In the genomic region with DNA sequence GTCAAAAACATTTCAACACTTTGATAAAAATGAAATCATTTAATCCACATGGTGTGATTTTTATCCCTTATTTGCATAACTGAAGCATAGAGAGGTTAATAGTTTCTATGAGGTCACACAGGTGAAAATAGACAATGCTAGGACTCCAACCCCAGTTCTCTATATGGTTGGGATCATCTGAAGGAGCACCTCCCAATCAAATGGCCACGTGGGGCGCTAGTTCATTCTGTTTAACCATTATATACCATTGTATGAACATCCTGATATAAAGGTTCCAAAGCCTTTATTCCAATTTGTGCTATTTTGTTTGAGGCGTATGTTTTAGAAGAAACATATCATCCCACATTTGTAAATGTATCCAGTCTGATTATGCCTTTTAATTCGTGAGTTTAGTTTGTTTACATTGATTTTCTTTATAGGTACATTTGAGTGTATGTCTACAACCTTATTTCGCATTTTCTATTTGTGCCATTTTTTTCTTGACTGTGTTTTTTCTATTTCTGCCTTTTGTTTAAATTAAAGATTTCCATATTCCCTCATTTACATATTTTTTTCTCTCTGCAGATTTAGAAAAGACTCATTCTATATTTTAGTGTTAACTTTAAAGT, we compare ENCODE assay signal across 8 cellular contexts.
DNase-seq lines count a peak whose midpoint lies in the region; ATAC-seq and TF ChIP-seq lines count a peak whose summit lies in the region.

No MANE protein-coding gene starts in this region.

- H2BK15ac ChIP-seq in neuronal stem cell (ENCODE audit: low read length): no peak overlapping the region

- DNase-seq in Karpas-422 (peak; percentile 68), foreskin keratinocyte (peak in 1 of 2 donors; percentile 5), NCI-H1436 treated with DMSO at 0.1 percent for 48 hours (lab: John Stamatoyannopoulos, UW) (no peak), tibial artery (no peak), neuronal stem cell (ENCODE audit: low spot score) (no peak)
- DNase-seq in activated CD4-positive, alpha-beta T cell treated with anti-CD3 and anti-CD28 coated beads, Interleukin-2, amount 50 U/mL, for 4 hours: no peak

- no peak overlapping the region for H3K4me2 ChIP-seq in Karpas-422 (ENCODE audit: low read depth, low read length, poor library complexity, severe bottlenecking)
- no peak overlapping the region for H3K4me2 ChIP-seq in neuronal stem cell (ENCODE audit: insufficient read depth, low read length, poor library complexity, severe bottlenecking)

- no peaks in the 10 kb centered on the region for H3K9me2 ChIP-seq in Karpas-422 (replicated peaks; ENCODE audit: insufficient read depth, low read length)

- no peaks in the 10 kb centered on the region for H3K79me1 ChIP-seq in neuronal stem cell (ENCODE audit: low read depth, low read length)

- H2AFZ ChIP-seq in Karpas-422 (ENCODE audit: low read length) (no peak overlapping the region), neuronal stem cell (ENCODE audit: low read length) (no peak overlapping the region)

- H3K9ac ChIP-seq in Karpas-422 (ENCODE audit: low read length): no peak overlapping the region
- H3K9ac ChIP-seq in neuronal stem cell (ENCODE audit: low read depth, low read length, poor library complexity): no peak overlapping the region

- H3K4me3 ChIP-seq in GM12875 (ENCODE audit: low read depth, low read length): no peak overlapping the region
- H3K4me3 ChIP-seq in Karpas-422 (ENCODE audit: low read length): no peak overlapping the region
- no peak overlapping the region for H3K4me3 ChIP-seq in tibial artery
- H3K4me3 ChIP-seq in neuronal stem cell (ENCODE audit: low read length in 2 of 2): no peak overlapping the region

- no peak overlapping the region for H3K14ac ChIP-seq in neuronal stem cell (ENCODE audit: low read length)

- intact Hi-C loops in tibial artery (cut with DNase I; ENCODE audit: low total_unique reads): no loop called here

- no peak overlapping the region for H3K27ac ChIP-seq in Karpas-422 (ENCODE audit: low read length)
- H3K27ac ChIP-seq in foreskin keratinocyte: no peak overlapping the region
- H3K27ac ChIP-seq in tibial artery: no peak overlapping the region
- H3K27ac ChIP-seq in neuronal stem cell (replicated peaks; ENCODE audit: low read length): no peak overlapping the region

- H3K4me1 ChIP-seq in Karpas-422 (ENCODE audit: low read length) (no peaks in the 10 kb centered on the region), foreskin keratinocyte (no peaks in the 10 kb centered on the region), tibial artery (no peaks in the 10 kb centered on the region), neuronal stem cell (ENCODE audit: control insufficient read depth in 2 of 2, insufficient read depth in 1 of 2, low read depth in 1 of 2, low read length in 2 of 2) (no peaks in the 10 kb centered on the region)

- no peak overlapping the region for H2AK5ac ChIP-seq in neuronal stem cell (ENCODE audit: low read depth, low read length)

- H2BK120ac ChIP-seq in neuronal stem cell (ENCODE audit: low read depth, low read length): no peak overlapping the region

- peak; percentile 44 for TF ChIP-seq CTCF in GM12875 (IDR thresholded peaks at IDR 0.05; ENCODE audit: borderline replicate concordance, insufficient read depth, low read depth, low read length)
- peak; percentile 40 for TF ChIP-seq CTCF in foreskin keratinocyte (conservative IDR thresholded peaks at IDR 0.05)
- TF ChIP-seq CTCF in tibial artery (IDR thresholded peaks at IDR 0.05): no peak

- H3K4ac ChIP-seq in neuronal stem cell (ENCODE audit: low read length): no peak overlapping the region

- H4K8ac ChIP-seq in neuronal stem cell (ENCODE audit: low read depth, low read length): no peak overlapping the region

- H2BK12ac ChIP-seq in neuronal stem cell (ENCODE audit: low read length): no peak overlapping the region

- H3K9me3 ChIP-seq in Karpas-422 (ENCODE audit: low read length): peaks cover 15% of the 10 kb centered on the region
- H3K9me3 ChIP-seq in tibial artery: no peaks in the 10 kb centered on the region
- H3K9me3 ChIP-seq in neuronal stem cell (replicated peaks in 1 of 2; ENCODE audit: control insufficient read depth in 2 of 2, insufficient read depth in 1 of 2, low read depth in 1 of 2, low read length in 2 of 2): peaks cover 3 to 8% of the 10 kb centered on the region in 2 donors

- H4K91ac ChIP-seq in neuronal stem cell (ENCODE audit: low read depth, low read length, poor library complexity): no peak overlapping the region

- no peaks in the 10 kb centered on the region for H3K36me3 ChIP-seq in Karpas-422 (ENCODE audit: insufficient read depth, low read length)
- no peaks in the 10 kb centered on the region for H3K36me3 ChIP-seq in tibial artery
- H3K36me3 ChIP-seq in neuronal stem cell (replicated peaks in 1 of 2; ENCODE audit: control insufficient read depth in 2 of 2, insufficient read depth in 2 of 2, low read length in 2 of 2): peaks cover 0 to 4% of the 10 kb centered on the region in 2 donors

- ATAC-seq in GM21723 (IDR thresholded peaks at IDR 0.05; ENCODE audit: unreplicated experiment) (peak; percentile 90), foreskin keratinocyte (peak; percentile 36)

- H3K18ac ChIP-seq in neuronal stem cell (ENCODE audit: low read length): no peak overlapping the region

- no peaks in the 10 kb centered on the region for H3K79me2 ChIP-seq in Karpas-422 (ENCODE audit: low read length)

- no peak overlapping the region for H2BK5ac ChIP-seq in neuronal stem cell (ENCODE audit: low read length)

- WGBS in neuronal stem cell (ENCODE audit: extremely low coverage in 2 of 2, insufficient read length in 2 of 2, insufficient replicate concordance in 1 of 2), 2 donors: no CpG with 5 or more reads among the region's 5 CpGs

- no peaks in the 10 kb centered on the region for H4K20me1 ChIP-seq in Karpas-422 (ENCODE audit: insufficient read depth, low read depth, low read length)

- no peaks in the 10 kb centered on the region for H3K27me3 ChIP-seq in Karpas-422 (ENCODE audit: low read length)
- no peaks in the 10 kb centered on the region for H3K27me3 ChIP-seq in foreskin keratinocyte
- no peaks in the 10 kb centered on the region for H3K27me3 ChIP-seq in tibial artery
- H3K27me3 ChIP-seq in neuronal stem cell (ENCODE audit: control insufficient read depth in 3 of 3, insufficient read depth in 3 of 3, low read depth in 1 of 3, low read length in 3 of 3): no peaks in the 10 kb centered on the region

- H3K23ac ChIP-seq in neuronal stem cell (ENCODE audit: low read depth, low read length, poor library complexity): no peak overlapping the region

Comparison
In these comparisons a context has a peak if more than half of its experiments do, and no peak if none do; other contexts are left out.
1. CTCF ChIP-seq: peak in GM12875 (single experiment) and foreskin keratinocyte (single experiment); none in tibial artery (0 of 2).